14 cellular contexts compared by ENCODE assay signal in genomic region chr19:1840541-1841115, GRCh38. TPM values are rescaled to one million over a fixed set of nuclear protein-coding genes. Genes with fewer than 3 reads are reported as not detected.
DNase-seq lines count a peak whose midpoint lies in the region; ATAC-seq and TF ChIP-seq lines count a peak whose summit lies in the region.
"Had no signal": no experiment of that assay in that cellular context is flagged by ENCODE, and none has a peak within 500 bp of the region (broad histone marks: within the 10 kb centered on the region; RNA-seq: fewer than 3 reads in every experiment).

No MANE protein-coding gene starts in this region.

- peaks cover 55% of the 10 kb centered on the region for H3K36me3 Mint-ChIP-seq in activated T-cell treated with anti-CD3 and anti-CD28 coated beads, Interleukin-2, amount 50 U/mL, for 24 hours (ENCODE audit: low read depth)
- H3K36me3 Mint-ChIP-seq in glutamatergic neuron (ENCODE audit: unreplicated experiment) (no peaks in the 10 kb centered on the region), neural crest cell (ENCODE audit: low read depth) (no peaks in the 10 kb centered on the region)

- peak overlapping the region; percentile 3 to 5 for H3K4me3 ChIP-seq in vagina

- H3K27me3 Mint-ChIP-seq in activated T-cell treated with anti-CD3 and anti-CD28 coated beads, Interleukin-2, amount 50 U/mL, for 24 hours: no peaks in the 10 kb centered on the region
- H3K27me3 Mint-ChIP-seq in glutamatergic neuron (ENCODE audit: unreplicated experiment) (peaks cover 5% of the 10 kb centered on the region), neural crest cell (ENCODE audit: low read depth) (no peaks in the 10 kb centered on the region)

- H3K9me3 ChIP-seq in vagina: no peaks in the 10 kb centered on the region

- H3K4me1 ChIP-seq in vagina: peaks cover 96% of the 10 kb centered on the region

- H3K27me3 ChIP-seq in vagina: no peaks in the 10 kb centered on the region

- H3K27ac ChIP-seq in vagina: peak overlapping the region; percentile 18

- no peak for TF ChIP-seq POLR2A in vagina (IDR thresholded peaks at IDR 0.05)

- H3K27ac Mint-ChIP-seq in activated T-cell treated with anti-CD3 and anti-CD28 coated beads, Interleukin-2, amount 50 U/mL, for 24 hours: peak overlapping the region; percentile 55
- H3K27ac Mint-ChIP-seq in glutamatergic neuron (ENCODE audit: unreplicated experiment) (no peak overlapping the region), neural crest cell (ENCODE audit: unreplicated experiment) (no peak overlapping the region)

- H3K9me3 Mint-ChIP-seq in activated T-cell treated with anti-CD3 and anti-CD28 coated beads, Interleukin-2, amount 50 U/mL, for 24 hours: no peaks in the 10 kb centered on the region
- peaks cover 1% of the 10 kb centered on the region for H3K9me3 Mint-ChIP-seq in glutamatergic neuron (ENCODE audit: unreplicated experiment)
- H3K9me3 Mint-ChIP-seq in neural crest cell: no peaks in the 10 kb centered on the region

- no peaks in the 10 kb centered on the region for H3K36me3 ChIP-seq in vagina

- DNase-seq in activated T-cell treated with anti-CD3 and anti-CD28 coated beads, Interleukin-2, amount 50 U/mL, for 24 hours: no peak
- DNase-seq in activated T-cell treated with anti-CD3 and anti-CD28 coated beads, Interleukin-2, amount 50 U/mL, for 1 hour: no peak
- DNase-seq in glutamatergic neuron (peak; percentile 14), neural crest cell (ENCODE audit: low read depth, low spot score) (no peak), vagina (ENCODE audit: extremely low spot score in 2 of 2) (no peak), MV-4-11 (lab: John Stamatoyannopoulos, UW) (no peak)
- DNase-seq: activated CD4-positive, alpha-beta T cell treated with anti-CD3 and anti-CD28 coated beads, Interleukin-2, amount 50 U/mL, for 48 hours; activated naive CD4-positive, alpha-beta T cell treated with Interleukin-2 at 50 U/mL for 16 hours; GOT3; mammary epithelial cell; NCI-H2029 treated with DMSO at 0.1 percent for 48 hours; posterior cingulate gyrus had no signal

- ATAC-seq in GM21723 (IDR thresholded peaks at IDR 0.05; ENCODE audit: unreplicated experiment) (no peak), HG02759 (IDR thresholded peaks at IDR 0.05; ENCODE audit: unreplicated experiment) (no peak)

- H3K4me1 Mint-ChIP-seq in activated T-cell treated with anti-CD3 and anti-CD28 coated beads, Interleukin-2, amount 50 U/mL, for 24 hours (ENCODE audit: low read depth): peaks cover 62% of the 10 kb centered on the region
- peaks cover 20% of the 10 kb centered on the region for H3K4me1 Mint-ChIP-seq in glutamatergic neuron (ENCODE audit: low read depth, unreplicated experiment)
- no peaks in the 10 kb centered on the region for H3K4me1 Mint-ChIP-seq in neural crest cell

- H3K4me3 Mint-ChIP-seq in activated T-cell treated with anti-CD3 and anti-CD28 coated beads, Interleukin-2, amount 50 U/mL, for 24 hours: no peak overlapping the region
- H3K4me3 Mint-ChIP-seq in glutamatergic neuron (ENCODE audit: unreplicated experiment): peak overlapping the region; percentile 43
- H3K4me3 Mint-ChIP-seq in neural crest cell: peak overlapping the region; percentile 8

- TF ChIP-seq CTCF in glutamatergic neuron (IDR thresholded peaks at IDR 0.05; ENCODE audit: partially characterized antibody, unreplicated experiment) (no peak), neural crest cell (conservative IDR thresholded peaks at IDR 0.05) (no peak), vagina (IDR thresholded peaks at IDR 0.05) (no peak)

- intact Hi-C loops in vagina (cut with DNase I): no loop called here

RNA-seq across cellular contexts. Expression of gene REXO1, which starts 7.7 kb away (rescaled TPM):
- total RNA-seq in glutamatergic neuron (ENCODE audit: unreplicated experiment): 65.7 TPM
- total RNA-seq in neural crest cell: 40.8 and 45.3 TPM in 2 replicates
- 19.9 TPM for total RNA-seq in vagina

RNA-seq across cellular contexts. Expression of gene KLF16, which starts 22.8 kb away (rescaled TPM):
- total RNA-seq in glutamatergic neuron (ENCODE audit: unreplicated experiment) (30.6 TPM), neural crest cell (18.9 and 20.7 TPM in 2 replicates), vagina (7.6 TPM)

RNA-seq across cellular contexts. Expression of gene ATP8B3, which starts 28.6 kb away (rescaled TPM):
- total RNA-seq in glutamatergic neuron (ENCODE audit: unreplicated experiment) (2.5 TPM), neural crest cell (1.1 and 1.5 TPM in 2 replicates), vagina (3.2 TPM)

RNA-seq across cellular contexts. Expression of gene ABHD17A, which starts 44.7 kb away (rescaled TPM):
- total RNA-seq in glutamatergic neuron (ENCODE audit: unreplicated experiment): 75.1 TPM
- total RNA-seq in neural crest cell: 73.9 and 74.1 TPM in 2 replicates
- total RNA-seq in vagina: 83.0 TPM
